In genomic region chr13:67740871-67741475, GRCh38 we compare ENCODE assay signal across 22 cellular contexts.
DNase-seq lines count a peak whose midpoint lies in the region; ATAC-seq, FAIRE-seq and TF ChIP-seq lines count a peak whose summit lies in the region.
"Had no signal": no experiment of that assay in that cellular context is flagged by ENCODE, and none has a peak within 500 bp of the region (broad histone marks: within the 10 kb centered on the region; RNA-seq: fewer than 3 reads in every experiment).

No MANE protein-coding gene starts in this region.

- H3K4me3 Mint-ChIP-seq in GM23338 (no peak overlapping the region), astrocyte (ENCODE audit: unreplicated experiment) (no peak overlapping the region)

- H4K8ac ChIP-seq in mesendoderm (ENCODE audit: low read depth, low read length): no peak overlapping the region

- H3K4me1 ChIP-seq in GM23338 (ENCODE audit: insufficient read depth): peaks cover 6% of the 10 kb centered on the region
- H3K4me1 ChIP-seq in Karpas-422 (ENCODE audit: low read length): peaks cover 16% of the 10 kb centered on the region
- peaks cover 7% of the 10 kb centered on the region for H3K4me1 ChIP-seq in astrocyte (ENCODE audit: insufficient read depth, low read length)
- peaks cover 2% of the 10 kb centered on the region for H3K4me1 ChIP-seq in mesendoderm (ENCODE audit: control insufficient read depth, low read depth, low read length)

- no peaks in the 10 kb centered on the region for H4K20me1 ChIP-seq in GM23338 (replicated peaks; ENCODE audit: insufficient read depth)
- H4K20me1 ChIP-seq in Karpas-422 (ENCODE audit: insufficient read depth, low read depth, low read length): no peaks in the 10 kb centered on the region
- H4K20me1 ChIP-seq in astrocyte (ENCODE audit: insufficient read depth, low read length): no peaks in the 10 kb centered on the region
- H4K20me1 ChIP-seq: BLaER1 treated with 17β-estradiol and CSF1 and Interleukin-3, amounts not matched to agents 10 nM and 100 nM had no signal

- no peak overlapping the region for H2BK5ac ChIP-seq in mesendoderm (ENCODE audit: low read length)

- no peak for TF ChIP-seq CTCF in GM23338 (conservative IDR thresholded peaks at IDR 0.05; ENCODE audit: low read depth in 2 of 2)
- no peak for TF ChIP-seq CTCF in astrocyte (IDR thresholded peaks at IDR 0.05; ENCODE audit: insufficient read depth, low read depth, low read length)

- H3K9me2 ChIP-seq in GM23338 (ENCODE audit: insufficient read depth) (no peaks in the 10 kb centered on the region), Karpas-422 (replicated peaks; ENCODE audit: insufficient read depth, low read length) (no peaks in the 10 kb centered on the region)

- H3K36me3 ChIP-seq in GM23338 (ENCODE audit: insufficient read depth) (no peaks in the 10 kb centered on the region), Karpas-422 (ENCODE audit: insufficient read depth, low read length) (no peaks in the 10 kb centered on the region), astrocyte (ENCODE audit: insufficient read depth, low read length) (no peaks in the 10 kb centered on the region), mesendoderm (ENCODE audit: control insufficient read depth, insufficient read depth, low read length) (no peaks in the 10 kb centered on the region)
- H3K36me3 ChIP-seq: BLaER1 treated with 17β-estradiol and CSF1 and Interleukin-3, amounts not matched to agents 10 nM and 100 nM; SJCRH30 had no signal

- H3K4ac ChIP-seq in mesendoderm (ENCODE audit: low read depth, low read length): no peak overlapping the region

- no peak overlapping the region for H2AK5ac ChIP-seq in mesendoderm (ENCODE audit: low read length)

- H3K79me2 ChIP-seq in GM23338 (replicated peaks; ENCODE audit: insufficient read depth): no peaks in the 10 kb centered on the region
- no peaks in the 10 kb centered on the region for H3K79me2 ChIP-seq in Karpas-422 (ENCODE audit: low read length)
- H3K79me2 ChIP-seq in astrocyte (ENCODE audit: insufficient read depth, low read length): no peaks in the 10 kb centered on the region
- no peaks in the 10 kb centered on the region for H3K79me2 ChIP-seq in mesendoderm (ENCODE audit: control insufficient read depth, insufficient read depth, low read length)

- H3K27ac Mint-ChIP-seq in GM23338 (peak overlapping the region; percentile 87), astrocyte (ENCODE audit: unreplicated experiment) (no peak overlapping the region)

- H3K56ac ChIP-seq in mesendoderm (ENCODE audit: low read length): no peak overlapping the region

- H3K4me2 ChIP-seq in GM23338: no peak overlapping the region
- peak overlapping the region; percentile 5 for H3K4me2 ChIP-seq in Karpas-422 (ENCODE audit: low read depth, low read length, poor library complexity, severe bottlenecking)
- peak overlapping the region; percentile 54 for H3K4me2 ChIP-seq in astrocyte (ENCODE audit: low read length)
- H3K4me2 ChIP-seq in mesendoderm (ENCODE audit: low read length): no peak overlapping the region
- H3K4me2 ChIP-seq: BLaER1 treated with 17β-estradiol and CSF1 and Interleukin-3, amounts not matched to agents 10 nM and 100 nM had no signal

- H3K4me3 ChIP-seq in GM23338 (no peak overlapping the region), Karpas-422 (ENCODE audit: low read length) (no peak overlapping the region), astrocyte (ENCODE audit: insufficient read depth, low read depth, low read length) (no peak overlapping the region), mesendoderm (ENCODE audit: low read length) (no peak overlapping the region)
- H3K4me3 ChIP-seq: BLaER1 treated with 17β-estradiol and CSF1 and Interleukin-3, amounts not matched to agents 10 nM and 100 nM; SJCRH30 had no signal

- H3K9me3 Mint-ChIP-seq in GM23338 (no peaks in the 10 kb centered on the region; the same call in 1 of the 3 replicates), astrocyte (ENCODE audit: unreplicated experiment) (no peaks in the 10 kb centered on the region)

- H3K4me1 Mint-ChIP-seq in GM23338: peaks cover 37% of the 10 kb centered on the region
- H3K4me1 Mint-ChIP-seq in astrocyte (ENCODE audit: low read depth, unreplicated experiment): peaks cover 11% of the 10 kb centered on the region

- H3K9me3 ChIP-seq in Karpas-422 (ENCODE audit: low read length) (no peaks in the 10 kb centered on the region), astrocyte (ENCODE audit: insufficient read depth, low read depth, low read length) (no peaks in the 10 kb centered on the region)
- H3K9me3 ChIP-seq: BLaER1 treated with 17β-estradiol and CSF1 and Interleukin-3, amounts not matched to agents 10 nM and 100 nM; SJCRH30 had no signal

- H2BK15ac ChIP-seq in mesendoderm (replicated peaks; ENCODE audit: low read depth): no peak overlapping the region

- H3K27me3 ChIP-seq in GM23338 (ENCODE audit: insufficient read depth) (no peaks in the 10 kb centered on the region), Karpas-422 (ENCODE audit: low read length) (no peaks in the 10 kb centered on the region), astrocyte (ENCODE audit: insufficient read depth, low read length) (no peaks in the 10 kb centered on the region), mesendoderm (ENCODE audit: insufficient read depth, low read length, poor library complexity) (no peaks in the 10 kb centered on the region)
- H3K27me3 ChIP-seq: BLaER1 treated with 17β-estradiol and CSF1 and Interleukin-3, amounts not matched to agents 10 nM and 100 nM; SJCRH30 had no signal

- no peaks in the 10 kb centered on the region for H3F3A ChIP-seq in GM23338 (replicated peaks; ENCODE audit: low read depth)

- H3K27ac ChIP-seq in GM23338 (ENCODE audit: low read depth): 0 out of 2 replicates have a peak overlapping the region, but pooled peaks have one; percentile 5
- no peak overlapping the region for H3K27ac ChIP-seq in Karpas-422 (ENCODE audit: low read length)
- H3K27ac ChIP-seq in astrocyte (ENCODE audit: low read depth, low read length): peak overlapping the region; percentile 40
- no peak overlapping the region for H3K27ac ChIP-seq in mesendoderm (ENCODE audit: low read depth, low read length)
- H3K27ac ChIP-seq: BLaER1 treated with 17β-estradiol and CSF1 and Interleukin-3, amounts not matched to agents 10 nM and 100 nM; RWPE1; SJCRH30 had no signal

- FAIRE-seq in astrocyte (lab: Jason Lieb, UNC): no peak
- FAIRE-seq: GM12891, GM18507, HepG2 had no signal

- H3K36me3 Mint-ChIP-seq in GM23338 (ENCODE audit: low read depth): no peaks in the 10 kb centered on the region; the same call in 2 of the 3 replicates
- no peaks in the 10 kb centered on the region for H3K36me3 Mint-ChIP-seq in astrocyte (ENCODE audit: low read depth, unreplicated experiment)

- peak overlapping the region; percentile 80 for H3K18ac ChIP-seq in mesendoderm (ENCODE audit: low read length)

- peak; percentile 24 for DNase-seq in GM23338 (ENCODE audit: low spot score)
- DNase-seq in Karpas-422: no peak
- peak; percentile 51 for DNase-seq in astrocyte (ENCODE audit: low read depth)
- peak; percentile 75 for DNase-seq in mesendoderm
- DNase-seq in DMS53 (lab: John Stamatoyannopoulos, UW): no peak
- no peak for DNase-seq in effector CD4-positive, alpha-beta T cell
- no peak for DNase-seq in NOMO-1 (lab: John Stamatoyannopoulos, UW; ENCODE audit: unreplicated experiment in 2 of 2)
- no peak for DNase-seq in activated gamma-delta T cell treated with Interleukin-2 at 50 U/mL for 16 hours
- DNase-seq: DND-41, GDM1, GOT3, NCI-H1105 treated with DMSO at 0.1 percent for 48 hours, NCI-H187, NCI-H226, NCI-H526, PC-3, SJCRH30 had no signal

- H4K5ac ChIP-seq in mesendoderm (ENCODE audit: low read length): no peak overlapping the region

- H3K27me3 Mint-ChIP-seq in GM23338 (ENCODE audit: insufficient read depth, low read depth, poor library complexity) (no peaks in the 10 kb centered on the region), astrocyte (ENCODE audit: low read depth, unreplicated experiment) (no peaks in the 10 kb centered on the region)

- no peak overlapping the region for H2BK120ac ChIP-seq in mesendoderm (ENCODE audit: low read depth, low read length)

- H2AFZ ChIP-seq in GM23338 (no peak overlapping the region), Karpas-422 (ENCODE audit: low read length) (peak overlapping the region; percentile 80; the same call in 1 of the 2 replicates), astrocyte (ENCODE audit: low read depth, low read length) (peak overlapping the region; percentile 54)

- H3K79me1 ChIP-seq in mesendoderm (ENCODE audit: low read length): no peaks in the 10 kb centered on the region

- H3K9ac ChIP-seq in Karpas-422 (ENCODE audit: low read length) (no peak overlapping the region), astrocyte (ENCODE audit: low read length) (no peak overlapping the region), mesendoderm (ENCODE audit: low read length) (no peak overlapping the region)
- H3K9ac ChIP-seq: BLaER1 treated with 17β-estradiol and CSF1 and Interleukin-3, amounts not matched to agents 10 nM and 100 nM had no signal

- no peak overlapping the region for H3K23ac ChIP-seq in mesendoderm (ENCODE audit: low read length)

- no peak for ATAC-seq in GM23338
- ATAC-seq: HepG2, PC-3 had no signal

- WGBS in mesendoderm (ENCODE audit: extremely low coverage, insufficient coverage, low lambda C conversion rate): no CpG with 5 or more reads among the region's 4 CpGs

TF ChIP-seq in GM23338, 12 proteins besides CTCF, POLR2A, EP300 and RAD21:
- 0 out of 2 replicates have a peak, but pooled peaks have one; percentile 5 for TF ChIP-seq ZNF331 (CRISPR knock-in tag; IDR thresholded peaks at IDR 0.05; ENCODE audit: low read depth)
- TF ChIP-seq CREB1 (CRISPR knock-in tag; IDR thresholded peaks at IDR 0.05; ENCODE audit: low read depth): no peak
- no peak for TF ChIP-seq EZH2phosphoT487 (IDR thresholded peaks at IDR 0.05; ENCODE audit: unreplicated experiment)
- no peak for TF ChIP-seq POLR2AphosphoS5 (IDR thresholded peaks at IDR 0.05; ENCODE audit: low read depth)

Comparison
In these comparisons a context has a peak if more than half of its experiments do, and no peak if none do; other contexts are left out.
1. DNase-seq: peak in GM23338 (single experiment), astrocyte (single experiment) and mesendoderm (single experiment); none in Karpas-422 (single experiment), DMS53 (single experiment), effector CD4-positive, alpha-beta T cell (single experiment), NOMO-1 (0 of 2) and activated gamma-delta T cell treated with Interleukin-2 at 50 U/mL for 16 hours (single experiment).
2. H3K27ac ChIP-seq: peak in GM23338 (single experiment) and astrocyte (single experiment); none in Karpas-422 (single experiment) and mesendoderm (single experiment).
3. H3K4me2 ChIP-seq: peak in Karpas-422 (single experiment) and astrocyte (single experiment); none in GM23338 (single experiment) and mesendoderm (single experiment).